Comparison of ENCODE assay signal across 13 cellular contexts in genomic region chr1:91850708-91851107, GRCh38. TPM values are rescaled to one million over a fixed set of nuclear protein-coding genes. Genes with fewer than 3 reads are reported as not detected.
A peak's percentile ranks its signal among the peaks of the same experiment; 100 is the strongest.
DNase-seq lines count a peak whose midpoint lies in the region; FAIRE-seq and TF ChIP-seq lines count a peak whose summit lies in the region.
"Had no signal": no experiment of that assay in that cellular context is flagged by ENCODE, and none has a peak within 500 bp of the region (broad histone marks: within the 10 kb centered on the region; RNA-seq: fewer than 3 reads in every experiment).

No MANE protein-coding gene starts in this region.

- no peak overlapping the region for H2BK12ac ChIP-seq in mesenchymal stem cell (ENCODE audit: low read length in 2 of 2)

- no peak overlapping the region for H3K4ac ChIP-seq in mesenchymal stem cell (ENCODE audit: low read depth in 1 of 2, low read length in 2 of 2)

- TF ChIP-seq CTCF in PC-9 (conservative IDR thresholded peaks at IDR 0.05) (no peak), endothelial cell of umbilical vein (IDR thresholded peaks at IDR 0.05; ENCODE audit: extremely low read depth in 1 of 2, insufficient read depth in 1 of 2, low read depth in 1 of 2, low read length in 2 of 2) (no peak), SK-N-SH (IDR thresholded peaks at IDR 0.05) (no peak)

- no peak for TF ChIP-seq RAD21 in SK-N-SH (IDR thresholded peaks at IDR 0.05; ENCODE audit: low read length)

- no peaks in the 10 kb centered on the region; the same call in 1 of the 2 replicates for H3K79me2 ChIP-seq in PC-9 (ENCODE audit: low read depth)
- no peaks in the 10 kb centered on the region for H3K79me2 ChIP-seq in endothelial cell of umbilical vein (ENCODE audit: control insufficient read depth, insufficient read depth, low read length)
- no peaks in the 10 kb centered on the region for H3K79me2 ChIP-seq in SK-N-SH (ENCODE audit: insufficient read depth)

- no peaks in the 10 kb centered on the region for H3K9me2 ChIP-seq in PC-9 (ENCODE audit: insufficient read depth)
- H3K9me2 ChIP-seq in SK-N-SH = no peaks in the 10 kb centered on the region

- H4K8ac ChIP-seq in mesenchymal stem cell (ENCODE audit: low read length) = no peak overlapping the region

- no peak for TF ChIP-seq POLR2A in endothelial cell of umbilical vein (IDR thresholded peaks at IDR 0.05; ENCODE audit: low read depth, low read length)

- WGBS in mesenchymal stem cell = 80% methylated on average over 1 of the region's 1 CpG
- WGBS in SK-N-SH (ENCODE audit: low lambda C conversion rate) = 29% methylated on average over 1 of the region's 1 CpG

- CTCF ChIA-PET in PC-9 (lab: Charles Lee) = no interaction called here
- CTCF ChIA-PET in endothelial cell of umbilical vein (lab: Charles Lee) = interaction anchor here (0.6 to 1.9 kb wide), 11 partner anchors 8 to 46 kb away, joined by 3 to 11 read pairs (median 4); partner anchors contain the start of gene TGFBR3
- CTCF ChIA-PET in SK-N-SH (lab: Yijun Ruan, JAX) = interaction anchor here (0.7 kb wide), 1 partner anchor 12 kb away, joined by 3 read pairs; no protein-coding TSS in a partner anchor

- peak overlapping the region; percentile 65 for H3K4me2 ChIP-seq in PC-9
- peak overlapping the region; percentile 88 for H3K4me2 ChIP-seq in endothelial cell of umbilical vein (ENCODE audit: insufficient read depth, low read length)
- no peak overlapping the region for H3K4me2 ChIP-seq in mesenchymal stem cell (ENCODE audit: low read length, poor library complexity, severe bottlenecking)
- no peak overlapping the region for H3K4me2 ChIP-seq in SK-N-SH
- H3K4me2 ChIP-seq: KMS-11 had no signal

- DNase-seq in PC-9 = no peak
- no peak for DNase-seq in endothelial cell of umbilical vein (ENCODE audit: low read depth, low spot score)
- no peak for DNase-seq in mesenchymal stem cell
- DNase-seq in pons (ENCODE audit: low spot score) = no peak
- DNase-seq in SK-N-SH = no peak
- no peak for DNase-seq in stimulated activated naive CD4-positive, alpha-beta T cell (lab: John Stamatoyannopoulos, UW)
- no peak for DNase-seq in superior temporal gyrus (ENCODE audit: extremely low spot score)
- DNase-seq: activated T-cell treated with anti-CD3 and anti-CD28 coated beads, Interleukin-2, amount 50 U/mL, for 48 hours; nephron progenitor cell; stimulated activated CD4-positive, alpha-beta T cell treated with anti-CD3 and anti-CD28 coated beads, Interleukin-15, amount 100 ng/mL, for 24 hours had no signal

- no peak overlapping the region for H3K18ac ChIP-seq in mesenchymal stem cell (ENCODE audit: low read depth in 1 of 2, low read length in 2 of 2)

- H3F3A ChIP-seq in PC-9 (ENCODE audit: insufficient read depth, low read depth) (peaks cover 20% of the 10 kb centered on the region), SK-N-SH (replicated peaks; ENCODE audit: insufficient read depth) (no peaks in the 10 kb centered on the region)

- POLR2A ChIA-PET in PC-9 (lab: Charles Lee; ENCODE audit: unreplicated experiment) (no interaction called here), endothelial cell of umbilical vein (lab: Charles Lee) (interaction anchor here (1.3 kb wide), 1 partner anchor 36 kb away, joined by 3 read pairs; the partner anchor contains the start of gene TGFBR3), SK-N-SH (lab: Yijun Ruan, JAX) (no interaction called here)

- H2BK15ac ChIP-seq in mesenchymal stem cell (ENCODE audit: low read depth, poor library complexity, severe bottlenecking) = no peak overlapping the region

- H2BK5ac ChIP-seq in mesenchymal stem cell (ENCODE audit: low read depth, low read length, poor library complexity, severe bottlenecking) = no peak overlapping the region

- no peak overlapping the region for H4K91ac ChIP-seq in mesenchymal stem cell (ENCODE audit: low read length)

- no peak overlapping the region for H2AFZ ChIP-seq in PC-9
- peak overlapping the region; percentile 73 for H2AFZ ChIP-seq in endothelial cell of umbilical vein (ENCODE audit: low read depth, low read length)
- H2AFZ ChIP-seq in mesenchymal stem cell (ENCODE audit: low read depth, low read length) = no peak overlapping the region
- no peak overlapping the region; the same call in 1 of the 2 replicates for H2AFZ ChIP-seq in SK-N-SH (ENCODE audit: low read depth)

- H3K23ac ChIP-seq in mesenchymal stem cell (ENCODE audit: low read length in 2 of 2) = no peak overlapping the region

- no peak overlapping the region for H3K4me3 ChIP-seq in PC-9
- H3K4me3 ChIP-seq in endothelial cell of umbilical vein (replicated peaks in 1 of 3; ENCODE audit: insufficient read depth in 1 of 3, low read depth in 1 of 3, low read length in 3 of 3) = peak overlapping the region in 2 of 3 experiments; percentile 19 to 52
- H3K4me3 ChIP-seq in mesenchymal stem cell (ENCODE audit: insufficient read depth in 1 of 2, low read depth in 1 of 2, low read length in 2 of 2) = peak overlapping the region in 1 of 2 experiments; percentile 67
- H3K4me3 ChIP-seq in stomach smooth muscle (ENCODE audit: low read length in 2 of 2) = peak overlapping the region; percentile 61 to 64
- H3K4me3 ChIP-seq in SK-N-SH (ENCODE audit: low read depth in 2 of 2, low read length in 1 of 2) = no peak overlapping the region

- H3K9me3 ChIP-seq in PC-9 (ENCODE audit: insufficient read depth, low read depth) (no peaks in the 10 kb centered on the region), endothelial cell of umbilical vein (replicated peaks; ENCODE audit: control insufficient read depth, insufficient read depth, low read length) (no peaks in the 10 kb centered on the region), mesenchymal stem cell (ENCODE audit: control insufficient read depth, low read length) (no peaks in the 10 kb centered on the region), stomach smooth muscle (ENCODE audit: control insufficient read depth in 2 of 2, low read length in 2 of 2) (no peaks in the 10 kb centered on the region), SK-N-SH (no peaks in the 10 kb centered on the region)

- H3K14ac ChIP-seq in mesenchymal stem cell (ENCODE audit: low read length in 2 of 2) = no peak overlapping the region

- H3K27ac ChIP-seq in PC-9 (peak overlapping the region; percentile 57), endothelial cell of umbilical vein (ENCODE audit: insufficient read depth, low read depth, low read length) (peak overlapping the region; percentile 42), mesenchymal stem cell (ENCODE audit: low read length, poor library complexity, severe bottlenecking) (no peak overlapping the region), stomach smooth muscle (ENCODE audit: low read length) (peak overlapping the region; percentile 90), SK-N-SH (ENCODE audit: low read depth in 2 of 2, low read length in 1 of 2) (no peak overlapping the region)
- H3K27ac ChIP-seq: KMS-11 had no signal

- no peaks in the 10 kb centered on the region for H3K36me3 ChIP-seq in PC-9 (ENCODE audit: low read depth)
- no peaks in the 10 kb centered on the region for H3K36me3 ChIP-seq in endothelial cell of umbilical vein (ENCODE audit: control insufficient read depth in 2 of 2, extremely low read depth in 1 of 2, insufficient read depth in 2 of 2, low read length in 2 of 2)
- H3K36me3 ChIP-seq in mesenchymal stem cell (ENCODE audit: control insufficient read depth in 1 of 2, insufficient read depth in 2 of 2, low read depth in 1 of 2, low read length in 2 of 2) = peaks cover 0 to 74% of the 10 kb centered on the region in 2 experiments
- H3K36me3 ChIP-seq in stomach smooth muscle (ENCODE audit: control insufficient read depth in 2 of 2, insufficient read depth in 2 of 2, low read length in 2 of 2) = no peaks in the 10 kb centered on the region
- H3K36me3 ChIP-seq in SK-N-SH (replicated peaks in 1 of 2; ENCODE audit: control insufficient read depth in 1 of 2, insufficient read depth in 2 of 2, low read length in 1 of 2) = no peaks in the 10 kb centered on the region

- H3K27me3 ChIP-seq in PC-9 (ENCODE audit: insufficient read depth, low read depth) (no peaks in the 10 kb centered on the region), endothelial cell of umbilical vein (ENCODE audit: control insufficient read depth in 2 of 2, insufficient read depth in 2 of 2, low read length in 2 of 2) (no peaks in the 10 kb centered on the region), mesenchymal stem cell (ENCODE audit: control insufficient read depth in 1 of 2, insufficient read depth in 1 of 2, low read length in 2 of 2) (no peaks in the 10 kb centered on the region), stomach smooth muscle (ENCODE audit: control insufficient read depth in 1 of 2, insufficient read depth in 2 of 2, low read length in 2 of 2) (no peaks in the 10 kb centered on the region), SK-N-SH (ENCODE audit: insufficient read depth) (peaks cover 21% of the 10 kb centered on the region; the same call in 1 of the 2 replicates)

- no peak overlapping the region for H2BK120ac ChIP-seq in mesenchymal stem cell (ENCODE audit: low read depth, low read length)

- no peaks in the 10 kb centered on the region for H3K9me1 ChIP-seq in endothelial cell of umbilical vein (replicated peaks; ENCODE audit: control insufficient read depth, extremely low read depth, insufficient read depth, low read length)

- intact Hi-C loops in PC-9 (cut with micrococcal nuclease; ENCODE audit: unreplicated experiment) (no loop called here), endothelial cell of umbilical vein (cut with micrococcal nuclease) (loop anchor here (1.0 to 2.0 kb wide), 2 partner anchors 62 to 179 kb away; no protein-coding TSS in a partner anchor)

- H3K79me1 ChIP-seq in mesenchymal stem cell (replicated peaks; ENCODE audit: low read length, poor library complexity, severe bottlenecking) = peaks cover 16% of the 10 kb centered on the region

- H4K20me1 ChIP-seq in PC-9 (ENCODE audit: insufficient read depth) (no peaks in the 10 kb centered on the region), endothelial cell of umbilical vein (replicated peaks; ENCODE audit: control insufficient read depth, extremely low read depth, insufficient read depth, low read length) (no peaks in the 10 kb centered on the region), SK-N-SH (ENCODE audit: insufficient read depth) (no peaks in the 10 kb centered on the region)

- FAIRE-seq in endothelial cell of umbilical vein (lab: Jason Lieb, UNC) = no peak
- FAIRE-seq: GM18507 had no signal

- dilution Hi-C loops in endothelial cell of umbilical vein (cut with MboI; ENCODE audit: extremely low pct_ligation_motif_present, low sequenced_read_pairs) = no loop called here

- H3K9ac ChIP-seq in endothelial cell of umbilical vein (replicated peaks; ENCODE audit: extremely low read depth, insufficient read depth, low read length) (peak overlapping the region; percentile 51), mesenchymal stem cell (ENCODE audit: low read length) (peak overlapping the region; percentile 79), stomach smooth muscle (ENCODE audit: low read length in 2 of 2) (peak overlapping the region; percentile 71), SK-N-SH (no peak overlapping the region)
- H3K9ac ChIP-seq: KMS-11 had no signal

- TF ChIP-seq EP300 in SK-N-SH (IDR thresholded peaks at IDR 0.05; ENCODE audit: borderline replicate concordance in 1 of 2, low read depth in 1 of 2, low read length in 1 of 2) = no peak

- no peak overlapping the region for H2AK5ac ChIP-seq in mesenchymal stem cell (ENCODE audit: low read length, severe bottlenecking)

- H3K4me1 ChIP-seq in PC-9 (replicated peaks; ENCODE audit: insufficient read depth) (peaks cover 41% of the 10 kb centered on the region), endothelial cell of umbilical vein (ENCODE audit: control insufficient read depth, extremely low read depth, insufficient read depth, low read length) (peaks cover 20% of the 10 kb centered on the region), mesenchymal stem cell (ENCODE audit: control insufficient read depth, insufficient read depth, low read depth, low read length) (no peaks in the 10 kb centered on the region), stomach smooth muscle (ENCODE audit: control insufficient read depth, insufficient read depth, low read length) (peaks cover 56% of the 10 kb centered on the region), SK-N-SH (ENCODE audit: control insufficient read depth in 1 of 2, insufficient read depth in 2 of 2, low read depth in 1 of 2, low read length in 1 of 2) (no peaks in the 10 kb centered on the region; a peak in 1 of 4 replicates)

- BruUV-seq in PC-9 (replicated peaks; lab: Mats Ljungman, UMichigan) = no TSS peak
- no TSS peak for BruUV-seq in endothelial cell of umbilical vein (replicated peaks; lab: Mats Ljungman, UMichigan)

RNA-seq across cellular contexts. Expression of gene TGFBR3, which starts 35.2 kb away (rescaled TPM):
- 1.6 and 2.5 TPM in 2 replicates for total RNA-seq in PC-9 (2021)
- total RNA-seq in endothelial cell of umbilical vein = 10.5 and 13.4 TPM in 2 replicates
- 7.2 and 8.0 TPM in 2 replicates for polyA plus RNA-seq in endothelial cell of umbilical vein
- 4.8 and 5.2 TPM in 2 replicates for polyA plus RNA-seq in endothelial cell of umbilical vein (2011; cell fraction: cytosol; rRNA removed)
- polyA plus RNA-seq in endothelial cell of umbilical vein (2011; cell fraction: nucleus; rRNA removed) = 10.3 and 12.1 TPM in 2 replicates
- 7.4 and 7.5 TPM in 2 replicates for polyA plus RNA-seq in endothelial cell of umbilical vein (2012)
- polyA minus RNA-seq in endothelial cell of umbilical vein = 32.5 and 37.8 TPM in 2 replicates
- polyA minus RNA-seq in endothelial cell of umbilical vein (2011; cell fraction: cytosol; rRNA and poly(A)+ RNA removed) = 26.7 TPM
- polyA minus RNA-seq in endothelial cell of umbilical vein (2011; cell fraction: nucleus; rRNA and poly(A)+ RNA removed) = 33.4 and 41.6 TPM in 2 replicates
- 10.0 TPM for polyA plus RNA-seq in mesenchymal stem cell (2013, experiment 1 of 2)
- 10.3 TPM for polyA plus RNA-seq in mesenchymal stem cell (2013, experiment 2 of 2)
- polyA plus RNA-seq in SK-N-SH (2012; rRNA removed) = 0.06 and 0.07 TPM in 2 replicates
- polyA plus RNA-seq in SK-N-SH (2012; cell fraction: cytosol; rRNA removed) = 0.07 and 0.09 TPM in 2 replicates
- polyA plus RNA-seq in SK-N-SH (2012; cell fraction: nucleus; rRNA removed) = 0.04 and 0.06 TPM in 2 replicates

Comparison
In these comparisons a context has a peak if more than half of its experiments do, and no peak if none do; other contexts are left out.
1. H3K27ac ChIP-seq: peak in PC-9 (single experiment), endothelial cell of umbilical vein (single experiment) and stomach smooth muscle (single experiment); none in mesenchymal stem cell (single experiment) and SK-N-SH (0 of 2).
2. H3K4me2 ChIP-seq: peak in PC-9 (single experiment) and endothelial cell of umbilical vein (single experiment); none in mesenchymal stem cell (single experiment) and SK-N-SH (single experiment).
3. H3K4me3 ChIP-seq: peak in endothelial cell of umbilical vein (2 of 3) and stomach smooth muscle (2 of 2); none in PC-9 (single experiment) and SK-N-SH (0 of 2).